Comparison of ENCODE assay signal across 8 cellular contexts in genomic region chr9:124126571-124127289, GRCh38.
DNase-seq lines count a peak whose midpoint lies in the region; ATAC-seq and TF ChIP-seq lines count a peak whose summit lies in the region.

No MANE protein-coding gene starts in this region.

- WGBS in right lobe of liver (ENCODE audit: insufficient coverage, low coverage, low lambda C conversion rate, missing lambda C conversion rate) = 22% methylated on average over 9 of the region's 17 CpGs

- H3K9me3 Mint-ChIP-seq in GM23338 = no peaks in the 10 kb centered on the region
- no peaks in the 10 kb centered on the region for H3K9me3 Mint-ChIP-seq in chondrocyte (ENCODE audit: low read depth)

- H3K9me2 ChIP-seq in GM23338 (ENCODE audit: insufficient read depth) = no peaks in the 10 kb centered on the region

- no peaks in the 10 kb centered on the region for H3F3A ChIP-seq in GM23338 (replicated peaks; ENCODE audit: low read depth)

- H3K27ac ChIP-seq in GM23338 (ENCODE audit: low read depth) = no peak overlapping the region
- no peak overlapping the region for H3K27ac ChIP-seq in right lobe of liver

- no peaks in the 10 kb centered on the region for H3K79me2 ChIP-seq in GM23338 (replicated peaks; ENCODE audit: insufficient read depth)

- H3K4me1 Mint-ChIP-seq in GM23338 (peaks cover 11% of the 10 kb centered on the region), chondrocyte (ENCODE audit: low read depth) (peaks cover 25% of the 10 kb centered on the region)

- intact Hi-C loops in right lobe of liver (cut with DNase I) = no loop called here

- H3K4me1 ChIP-seq in GM23338 (ENCODE audit: insufficient read depth) (no peaks in the 10 kb centered on the region), right lobe of liver (no peaks in the 10 kb centered on the region)

- peaks cover 5% of the 10 kb centered on the region; the same call in 1 of the 2 replicates for H4K20me1 ChIP-seq in GM23338 (replicated peaks; ENCODE audit: insufficient read depth)

- no peak overlapping the region for H3K4me3 ChIP-seq in AG10803 (ENCODE audit: low read length)
- H3K4me3 ChIP-seq in GM23338 = no peak overlapping the region
- H3K4me3 ChIP-seq in right lobe of liver = no peak overlapping the region

- no peak overlapping the region for H3K4me3 Mint-ChIP-seq in GM23338
- no peak overlapping the region for H3K4me3 Mint-ChIP-seq in chondrocyte (ENCODE audit: unreplicated experiment)

- ATAC-seq in GM23338 (peak; percentile 65), right lobe of liver (peak; percentile 85 to 94 (median 89)), GM18907 (IDR thresholded peaks at IDR 0.05; ENCODE audit: unreplicated experiment) (no peak)

- no peaks in the 10 kb centered on the region for H3K9me3 ChIP-seq in right lobe of liver

- H3K27me3 ChIP-seq in GM23338 (ENCODE audit: insufficient read depth) (no peaks in the 10 kb centered on the region), right lobe of liver (no peaks in the 10 kb centered on the region)

- H3K4me2 ChIP-seq in GM23338 = no peak overlapping the region

- DNase-seq in AG10803 (ENCODE audit: low read depth) (peak; percentile 51), GM23338 (ENCODE audit: low spot score) (peak; percentile 92), NCI-H345 (lab: John Stamatoyannopoulos, UW) (peak; percentile 75), chondrocyte (ENCODE audit: low spot score) (no peak), right lobe of liver (peak; percentile 77 to 83 (median 78))
- peak; percentile 65 to 74 for DNase-seq in activated CD4-positive, alpha-beta T cell treated with anti-CD3 and anti-CD28 coated beads for 4 hours
- peak; percentile 73 for DNase-seq in stimulated activated CD8-positive, alpha-beta memory T cell treated with anti-CD3 and anti-CD28 coated beads, Interleukin-12 subunit alpha, Interleukin-12 subunit beta, amount 100 ng/mL, for 1 hour (ENCODE audit: low read depth)

- no peak for TF ChIP-seq POLR2A in right lobe of liver (IDR thresholded peaks at IDR 0.05)

- H3K27ac Mint-ChIP-seq in GM23338 = no peak overlapping the region
- no peak overlapping the region for H3K27ac Mint-ChIP-seq in chondrocyte (ENCODE audit: unreplicated experiment)

- H2AFZ ChIP-seq in GM23338 = no peak overlapping the region

- H3K36me3 ChIP-seq in GM23338 (ENCODE audit: insufficient read depth) (no peaks in the 10 kb centered on the region), right lobe of liver (no peaks in the 10 kb centered on the region)

- TF ChIP-seq CTCF in AG10803 (conservative IDR thresholded peaks at IDR 0.05; ENCODE audit: low read length) = peak; percentile 89
- TF ChIP-seq CTCF in GM23338 (conservative IDR thresholded peaks at IDR 0.05; ENCODE audit: low read depth in 2 of 2) = peak; percentile 89 to 98
- TF ChIP-seq CTCF in chondrocyte (IDR thresholded peaks at IDR 0.05) = peak; percentile 99
- peak; percentile 96 to 99 (median 98) for TF ChIP-seq CTCF in right lobe of liver (IDR thresholded peaks at IDR 0.05)

- H3K27me3 Mint-ChIP-seq in GM23338 (ENCODE audit: insufficient read depth, low read depth, poor library complexity) (peaks cover 8% of the 10 kb centered on the region), chondrocyte (ENCODE audit: low read depth) (peaks cover 3% of the 10 kb centered on the region)

- no peaks in the 10 kb centered on the region for H3K36me3 Mint-ChIP-seq in GM23338 (ENCODE audit: low read depth)
- no peaks in the 10 kb centered on the region for H3K36me3 Mint-ChIP-seq in chondrocyte (ENCODE audit: low read depth)

TF ChIP-seq in GM23338, 12 proteins besides CTCF, POLR2A, EP300 and RAD21:
- no peak for TF ChIP-seq EZH2 (IDR thresholded peaks at IDR 0.05; ENCODE audit: low read depth, unreplicated experiment)
